In genomic region chr12:115730975-115731541, GRCh38 we compare ENCODE assay signal across 27 cellular contexts.
"Had no signal": no experiment of that assay in that cellular context is flagged by ENCODE, and none has a peak within 500 bp of the region (broad histone marks: within the 10 kb centered on the region; RNA-seq: fewer than 3 reads in every experiment).

No MANE protein-coding gene starts in this region.

- H3K27me3 ChIP-seq: colonic mucosa, foreskin keratinocyte, gastrocnemius medialis had no signal

- ATAC-seq: effector memory CD8-positive, alpha-beta T cell; esophagus mucosa; foreskin keratinocyte; gastrocnemius medialis; gastroesophageal sphincter; heart left ventricle had no signal

- H3K36me3 ChIP-seq: colonic mucosa, esophagus muscularis mucosa, esophagus squamous epithelium, gastrocnemius medialis, gastroesophageal sphincter, heart left ventricle had no signal

- DNase-seq: colonic mucosa; cortex of kidney; dermis blood vessel endothelial cell; dorsolateral prefrontal cortex; effector CD4-positive, alpha-beta T cell; effector CD8-positive, alpha-beta T cell; effector memory CD4-positive, alpha-beta T cell; effector memory CD8-positive, alpha-beta T cell; endodermal cell; erythroblast; esophagus squamous epithelium; foreskin fibroblast; foreskin keratinocyte; foreskin melanocyte; gastrocnemius medialis; glutamatergic neuron; head of caudate nucleus; heart left ventricle had no signal

- H3K4me1 ChIP-seq: colonic mucosa, esophagus muscularis mucosa, esophagus squamous epithelium, foreskin keratinocyte, gastrocnemius medialis, gastroesophageal sphincter, heart left ventricle had no signal

- FAIRE-seq: colon, endometrium, endothelial cell of umbilical vein, frontal cortex had no signal

- H3K9me3 ChIP-seq: colonic mucosa, esophagus muscularis mucosa, esophagus squamous epithelium, gastrocnemius medialis, gastroesophageal sphincter, heart left ventricle had no signal

- H3K4me3 ChIP-seq: colonic mucosa, coronary artery, dorsolateral prefrontal cortex, esophagus muscularis mucosa, esophagus squamous epithelium, gastrocnemius medialis, gastroesophageal sphincter, heart left ventricle had no signal

- H3K27ac ChIP-seq: colonic mucosa, coronary artery, dorsolateral prefrontal cortex, epithelial cell of prostate, esophagus muscularis mucosa, esophagus squamous epithelium, foreskin keratinocyte, gastrocnemius medialis, gastroesophageal sphincter, heart left ventricle had no signal
